Comparison of ENCODE assay signal across 25 cellular contexts in the genomic region with DNA sequence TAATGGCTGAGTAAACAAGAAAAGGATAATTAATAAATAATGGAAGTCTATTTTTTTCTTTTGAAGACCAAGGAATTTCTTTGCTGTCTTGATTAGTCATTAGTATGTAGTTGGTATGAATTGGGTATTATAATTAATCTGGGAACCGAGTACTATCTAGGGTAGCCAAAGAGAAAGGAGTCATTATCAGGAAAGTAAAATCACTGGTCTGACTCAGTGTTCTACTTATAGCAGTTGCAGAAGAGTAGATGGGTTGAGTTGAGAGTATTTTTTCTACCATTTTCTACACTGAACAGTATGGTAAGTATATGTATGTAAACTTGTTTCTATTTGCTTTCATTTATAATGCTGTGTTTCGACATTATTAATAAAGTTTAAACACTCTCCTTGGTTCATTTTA. TPM values are rescaled to one million over a fixed set of nuclear protein-coding genes. Genes with fewer than 3 reads are reported as not detected.
DNase-seq lines count a peak whose midpoint lies in the region; ATAC-seq and TF ChIP-seq lines count a peak whose summit lies in the region.
"Had no signal": no experiment of that assay in that cellular context is flagged by ENCODE, and none has a peak within 500 bp of the region (broad histone marks: within the 10 kb centered on the region; RNA-seq: fewer than 3 reads in every experiment).

No MANE protein-coding gene starts in this region.

- no peak for TF ChIP-seq POLR2A in body of pancreas (IDR thresholded peaks at IDR 0.05)

- H3K4me1 Mint-ChIP-seq in activated CD4-positive, alpha-beta T cell treated with anti-CD3 and anti-CD28 coated beads for 36 hours, result peaks cover 70% of the 10 kb centered on the region
- peaks cover 61% of the 10 kb centered on the region for H3K4me1 Mint-ChIP-seq in activated naive CD8-positive, alpha-beta T cell treated with anti-CD3 and anti-CD28 coated beads for 36 hours
- H3K4me1 Mint-ChIP-seq in immature natural killer cell (peaks cover 43 to 57% of the 10 kb centered on the region in 2 donors), type B pancreatic cell (ENCODE audit: unreplicated experiment) (peaks cover 5% of the 10 kb centered on the region)

- peaks cover 33% of the 10 kb centered on the region for H3K36me3 Mint-ChIP-seq in activated CD4-positive, alpha-beta T cell treated with anti-CD3 and anti-CD28 coated beads for 36 hours (ENCODE audit: low read depth)
- peaks cover 44% of the 10 kb centered on the region for H3K36me3 Mint-ChIP-seq in activated naive CD8-positive, alpha-beta T cell treated with anti-CD3 and anti-CD28 coated beads for 36 hours
- H3K36me3 Mint-ChIP-seq in immature natural killer cell (peaks cover 8 to 19% (median 11%) of the 10 kb centered on the region in 3 donors), type B pancreatic cell (peaks cover 20% of the 10 kb centered on the region)

- ATAC-seq in activated CD4-positive, alpha-beta T cell treated with anti-CD3 and anti-CD28 coated beads for 36 hours, result peak; percentile 37
- ATAC-seq in body of pancreas, result no peak
- ATAC-seq: Right ventricle myocardium inferior had no signal

- peaks cover 3% of the 10 kb centered on the region for H3K27me3 Mint-ChIP-seq in activated CD4-positive, alpha-beta T cell treated with anti-CD3 and anti-CD28 coated beads for 36 hours
- no peaks in the 10 kb centered on the region for H3K27me3 Mint-ChIP-seq in activated naive CD8-positive, alpha-beta T cell treated with anti-CD3 and anti-CD28 coated beads for 36 hours
- H3K27me3 Mint-ChIP-seq in immature natural killer cell (ENCODE audit: low read depth in 3 of 3) (no peaks in the 10 kb centered on the region), type B pancreatic cell (no peaks in the 10 kb centered on the region)

- no peak overlapping the region for H3K4me3 Mint-ChIP-seq in activated CD4-positive, alpha-beta T cell treated with anti-CD3 and anti-CD28 coated beads for 36 hours
- no peak overlapping the region for H3K4me3 Mint-ChIP-seq in activated naive CD8-positive, alpha-beta T cell treated with anti-CD3 and anti-CD28 coated beads for 36 hours
- H3K4me3 Mint-ChIP-seq in immature natural killer cell (no peak overlapping the region), type B pancreatic cell (no peak overlapping the region)
- H3K4me3 Mint-ChIP-seq: CD14-positive monocyte had no signal

- no peak for DNase-seq in activated CD4-positive, alpha-beta T cell treated with anti-CD3 and anti-CD28 coated beads for 36 hours
- DNase-seq in activated CD4-positive, alpha-beta T cell treated with anti-CD3 and anti-CD28 coated beads for 48 hours, result no peak
- DNase-seq in COLO829 (ENCODE audit: low spot score), result peak; percentile 49
- DNase-seq in activated naive CD8-positive, alpha-beta T cell treated with anti-CD3 and anti-CD28 coated beads for 36 hours, result no peak
- no peak for DNase-seq in immature natural killer cell
- DNase-seq in body of pancreas, result no peak
- no peak for DNase-seq in germinal center (ENCODE audit: low spot score)
- no peak for DNase-seq in type B pancreatic cell (ENCODE audit: extremely low spot score, unreplicated experiment)
- DNase-seq: 8988T, ACHN, BE2C, COR-L47, DMS53, HCEC 1CT, KBM-7, MG63, NCI-H1105 treated with DMSO at 0.1 percent for 48 hours, NCI-H1694, NCI-H2029 treated with DMSO at 0.1 percent for 48 hours, NCI-H446 treated with DMSO at 0.1 percent for 48 hours, NCI-H526, PC-9, SJCRH30 had no signal

- no peaks in the 10 kb centered on the region for H3K36me3 ChIP-seq in body of pancreas (replicated peaks in 1 of 2; ENCODE audit: insufficient read depth in 1 of 2, low read depth in 2 of 2)
- H3K36me3 ChIP-seq: BE2C, MG63, SJCRH30 had no signal

- peaks cover 3% of the 10 kb centered on the region for H3K9me3 Mint-ChIP-seq in activated CD4-positive, alpha-beta T cell treated with anti-CD3 and anti-CD28 coated beads for 36 hours (ENCODE audit: low read depth)
- H3K9me3 Mint-ChIP-seq in activated naive CD8-positive, alpha-beta T cell treated with anti-CD3 and anti-CD28 coated beads for 36 hours, result peaks cover 12% of the 10 kb centered on the region
- no peaks in the 10 kb centered on the region for H3K9me3 Mint-ChIP-seq in immature natural killer cell
- H3K9me3 Mint-ChIP-seq in type B pancreatic cell, result no peaks in the 10 kb centered on the region

- CTCF ChIA-PET in activated CD4-positive, alpha-beta T cell treated with anti-CD3 and anti-CD28 coated beads for 36 hours (lab: Charles Lee), result interaction anchor here (0.8 to 1.6 kb wide), 3 partner anchors 11 to 76 kb away, joined by 3 to 6 read pairs (median 5); no protein-coding TSS in a partner anchor

- no peak overlapping the region for H3K4me3 ChIP-seq in body of pancreas
- H3K4me3 ChIP-seq: MG63, PC-9, SJCRH30 had no signal

- H3K27me3 ChIP-seq in body of pancreas, result no peaks in the 10 kb centered on the region
- H3K27me3 ChIP-seq: BE2C, MG63, SJCRH30 had no signal

- no peak overlapping the region for H3K27ac ChIP-seq in body of pancreas
- H3K27ac ChIP-seq: PC-9, SJCRH30 had no signal

- no peaks in the 10 kb centered on the region for H3K4me1 ChIP-seq in body of pancreas
- H3K4me1 ChIP-seq: BE2C, SJCRH30 had no signal

- intact Hi-C loops in activated CD4-positive, alpha-beta T cell treated with anti-CD3 and anti-CD28 coated beads for 36 hours (cut with DNase I, micrococcal nuclease), result loop anchor here in 1 of 2 experiments (1.0 to 5.0 kb wide), 6 partner anchors 7 to 912 kb away; partner anchors contain the start of genes CDC14A and SLC30A7
- intact Hi-C loops in body of pancreas (cut with DNase I), result no loop called here

- H3K9me3 ChIP-seq in body of pancreas, result no peaks in the 10 kb centered on the region
- H3K9me3 ChIP-seq: BE2C, MG63, SJCRH30 had no signal

- POLR2A ChIA-PET in activated CD4-positive, alpha-beta T cell treated with anti-CD3 and anti-CD28 coated beads for 36 hours (lab: Charles Lee), result no interaction called here

- H3K27ac Mint-ChIP-seq in activated CD4-positive, alpha-beta T cell treated with anti-CD3 and anti-CD28 coated beads for 36 hours, result no peak overlapping the region
- H3K27ac Mint-ChIP-seq in activated naive CD8-positive, alpha-beta T cell treated with anti-CD3 and anti-CD28 coated beads for 36 hours, result peak overlapping the region; percentile 42
- H3K27ac Mint-ChIP-seq in immature natural killer cell (peak overlapping the region in 4 of 6 donors; percentile 15 to 62 (median 31)), type B pancreatic cell (no peak overlapping the region)
- H3K27ac Mint-ChIP-seq: CD14-positive monocyte had no signal

- TF ChIP-seq CTCF in body of pancreas (IDR thresholded peaks at IDR 0.05), result no peak
- TF ChIP-seq CTCF in type B pancreatic cell (conservative IDR thresholded peaks at IDR 0.05), result no peak

- 69 to 79% methylated on average over 2 of the region's 2 CpGs for WGBS in body of pancreas, 2 donors

RNA-seq across cellular contexts. Expression of gene CDC14A, which starts 26.6 kb away (rescaled TPM):
- 10 to 100 TPM; 12.2 to 13.6 TPM for total RNA-seq in activated CD4-positive, alpha-beta T cell treated with anti-CD3 and anti-CD28 coated beads for 36 hours
- 10 to 100 TPM in 1 of 2 experiments, 1 to 10 TPM in 1; 9.5 to 11.2 TPM for total RNA-seq in activated naive CD8-positive, alpha-beta T cell treated with anti-CD3 and anti-CD28 coated beads for 36 hours
- 10 to 100 TPM in 2 of 3 donors, 1 to 10 TPM in 1; 5.8 to 15.4 (median 10.9) TPM for polyA plus RNA-seq in immature natural killer cell
- total RNA-seq in body of pancreas (10 to 100 TPM in 1 of 2 donors, 1 to 10 TPM in 1; 7.3 to 16.5 TPM), type B pancreatic cell (ENCODE audit: low replicate concordance) (9.7 and 11.4 TPM in 2 replicates)

Comparison
In these comparisons a context has a peak if more than half of its experiments do, and no peak if none do; other contexts are left out.
1. H3K27ac Mint-ChIP-seq: peak in activated naive CD8-positive, alpha-beta T cell treated with anti-CD3 and anti-CD28 coated beads for 36 hours (single experiment) and immature natural killer cell (4 of 6); none in activated CD4-positive, alpha-beta T cell treated with anti-CD3 and anti-CD28 coated beads for 36 hours (single experiment) and type B pancreatic cell (single experiment).